Comparison of ENCODE assay signal across 29 cellular contexts in genomic region chr17:82710499-82711232, GRCh38. TPM values are rescaled to one million over a fixed set of nuclear protein-coding genes. Genes with fewer than 3 reads are reported as not detected.
DNase-seq lines count a peak whose midpoint lies in the region; ATAC-seq and TF ChIP-seq lines count a peak whose summit lies in the region.
"Had no signal": no experiment of that assay in that cellular context is flagged by ENCODE, and none has a peak within 500 bp of the region (broad histone marks: within the 10 kb centered on the region; RNA-seq: fewer than 3 reads in every experiment).

No MANE protein-coding gene starts in this region.

- DNase-seq in SK-N-SH (peak; percentile 50), OCI-LY7 (ENCODE audit: low spot score) (peak; percentile 38), kidney glomerular epithelial cell (lab: John Stamatoyannopoulos, UW) (no peak), GOT3 (lab: John Stamatoyannopoulos, UW) (no peak)
- DNase-seq in activated CD4-positive, alpha-beta memory T cell treated with anti-CD3 and anti-CD28 coated beads for 36 hours = no peak
- DNase-seq: activated B cell treated with CpG ODN at 0.5 μM for 24 hours; activated CD4-positive, alpha-beta T cell treated with anti-CD3 and anti-CD28 coated beads, Interleukin-2, amount 50 U/mL, for 4 hours; activated CD8-positive, alpha-beta memory T cell treated with anti-CD3 and anti-CD28 coated beads, Interleukin-2, amount 50 U/mL, for 48 hours; anterior cingulate cortex; cortex of kidney; DMS53; GDM1; hypothalamus; NCI-H1105 treated with DMSO at 0.1 percent for 48 hours; NCI-H2029; nephron progenitor cell; NK-92 treated with Interleukin-12 subunit alpha and Interleukin-12 subunit beta, amount 100 ng/mL, for 24 hours; upper lobe of right lung had no signal

- POLR2A ChIA-PET in SK-N-SH (lab: Yijun Ruan, JAX) (no interaction called here), OCI-LY7 (lab: Charles Lee) (no interaction called here)
- POLR2A ChIA-PET in activated CD4-positive, alpha-beta memory T cell treated with anti-CD3 and anti-CD28 coated beads for 36 hours (lab: Charles Lee) = no interaction called here

- H3K4me2 ChIP-seq in SK-N-SH (no peak overlapping the region), OCI-LY7 (ENCODE audit: low read length) (no peak overlapping the region)

- no peak overlapping the region for H3K27ac ChIP-seq in SK-N-SH (ENCODE audit: low read depth in 2 of 2, low read length in 1 of 2)
- no peak overlapping the region for H3K27ac ChIP-seq in OCI-LY7 (ENCODE audit: low read depth, low read length, poor library complexity, severe bottlenecking)
- no peak overlapping the region for H3K27ac ChIP-seq in skeletal muscle tissue (ENCODE audit: low read depth, low read length)
- H3K27ac ChIP-seq: upper lobe of right lung had no signal

- TF ChIP-seq CTCF in SK-N-SH (IDR thresholded peaks at IDR 0.05) (no peak), OCI-LY7 (conservative IDR thresholded peaks at IDR 0.05; ENCODE audit: low read length) (peak; percentile 68)

- CTCF ChIA-PET in SK-N-SH (lab: Yijun Ruan, JAX) = interaction anchor here (1.3 kb wide), 1 partner anchor 8 kb away, joined by 5 read pairs; no protein-coding TSS in a partner anchor
- CTCF ChIA-PET in OCI-LY7 (lab: Charles Lee; ENCODE audit: unreplicated experiment) = no interaction called here
- CTCF ChIA-PET in activated CD4-positive, alpha-beta memory T cell treated with anti-CD3 and anti-CD28 coated beads for 36 hours (lab: Charles Lee) = no interaction called here

- no peaks in the 10 kb centered on the region for H3K27me3 ChIP-seq in SK-N-SH (ENCODE audit: insufficient read depth)
- H3K27me3 ChIP-seq in iPS-15b (ENCODE audit: control insufficient read depth, insufficient read depth, low read length) = no peaks in the 10 kb centered on the region
- H3K27me3 ChIP-seq in skeletal muscle tissue (ENCODE audit: control insufficient read depth in 3 of 3, insufficient read depth in 3 of 3, low read length in 3 of 3) = peaks cover 0 to 6% (median 3%) of the 10 kb centered on the region in 3 donors
- H3K27me3 ChIP-seq: upper lobe of right lung had no signal

- H3K4me1 Mint-ChIP-seq in activated CD4-positive, alpha-beta memory T cell treated with anti-CD3 and anti-CD28 coated beads for 36 hours (ENCODE audit: low read depth) = peaks cover under 1% of the 10 kb centered on the region
- H3K4me1 Mint-ChIP-seq: activated T-helper 17 cell treated with anti-CD3 and anti-CD28 coated beads, Interleukin-2, amount 50 U/mL, for 72 hours had no signal

- peaks cover 0 to 1% of the 10 kb centered on the region in 2 experiments; a peak in 1 of 4 replicates for H3K4me1 ChIP-seq in SK-N-SH (ENCODE audit: control insufficient read depth in 1 of 2, insufficient read depth in 2 of 2, low read depth in 1 of 2, low read length in 1 of 2)
- H3K4me1 ChIP-seq in OCI-LY7 (ENCODE audit: insufficient read depth, low read length, poor library complexity, severe bottlenecking) = peaks cover 34% of the 10 kb centered on the region
- H3K4me1 ChIP-seq in iPS-15b (ENCODE audit: control insufficient read depth, insufficient read depth, low read length) = peaks cover under 1% of the 10 kb centered on the region
- peaks cover 2 to 27% (median 17%) of the 10 kb centered on the region in 3 donors for H3K4me1 ChIP-seq in skeletal muscle tissue (ENCODE audit: control insufficient read depth in 3 of 3, insufficient read depth in 3 of 3, low read length in 3 of 3)
- H3K4me1 ChIP-seq: upper lobe of right lung had no signal

- no peak overlapping the region for H2AFZ ChIP-seq in SK-N-SH (ENCODE audit: low read depth)
- H2AFZ ChIP-seq in OCI-LY7 (ENCODE audit: low read length) = no peak overlapping the region

- intact Hi-C loops in OCI-LY7 (cut with micrococcal nuclease; ENCODE audit: unreplicated experiment) = no loop called here
- intact Hi-C loops in activated CD4-positive, alpha-beta memory T cell treated with anti-CD3 and anti-CD28 coated beads for 36 hours (cut with micrococcal nuclease) = no loop called here

- 76% methylated on average over 28 of the region's 29 CpGs for WGBS in SK-N-SH (ENCODE audit: low lambda C conversion rate)

- H4K20me1 ChIP-seq in SK-N-SH (ENCODE audit: insufficient read depth) = no peaks in the 10 kb centered on the region
- no peaks in the 10 kb centered on the region for H4K20me1 ChIP-seq in OCI-LY7 (ENCODE audit: insufficient read depth, low read length)

- no peak for ATAC-seq in SK-N-SH treated with all-trans-retinoic acid at 6 μM for 48 hours
- ATAC-seq: activated naive CD4-positive, alpha-beta T cell treated with anti-CD3 and anti-CD28 coated beads, Interleukin-2, amount 50 U/mL, for 72 hours; activated T-helper 17 cell treated with anti-CD3 and anti-CD28 coated beads, Interleukin-2, amount 50 U/mL, for 72 hours; HCT116; mucosa of descending colon; upper lobe of right lung had no signal

- no peak overlapping the region for H3K27ac Mint-ChIP-seq in activated CD4-positive, alpha-beta memory T cell treated with anti-CD3 and anti-CD28 coated beads for 36 hours
- H3K27ac Mint-ChIP-seq: activated B cell treated with CpG ODN at 0.5 μM for 24 hours; activated naive CD4-positive, alpha-beta T cell treated with anti-CD3 and anti-CD28 coated beads, Interleukin-2, amount 50 U/mL, for 72 hours; activated T-helper 17 cell treated with anti-CD3 and anti-CD28 coated beads, Interleukin-2, amount 50 U/mL, for 72 hours; B cell; nephron progenitor cell; progenitor cell of endocrine pancreas had no signal

- H3K36me3 Mint-ChIP-seq in activated CD4-positive, alpha-beta memory T cell treated with anti-CD3 and anti-CD28 coated beads for 36 hours = no peaks in the 10 kb centered on the region
- H3K36me3 Mint-ChIP-seq: activated naive CD4-positive, alpha-beta T cell treated with anti-CD3 and anti-CD28 coated beads, Interleukin-2, amount 50 U/mL, for 72 hours had no signal

- no peak for TF ChIP-seq EP300 in SK-N-SH (IDR thresholded peaks at IDR 0.05; ENCODE audit: borderline replicate concordance in 1 of 2, low read depth in 1 of 2, low read length in 1 of 2)

- H3K79me2 ChIP-seq in SK-N-SH (ENCODE audit: insufficient read depth) (no peaks in the 10 kb centered on the region), OCI-LY7 (ENCODE audit: insufficient read depth, low read depth, low read length) (no peaks in the 10 kb centered on the region)

- no peak overlapping the region for H3K4me3 ChIP-seq in SK-N-SH (ENCODE audit: low read depth in 2 of 2, low read length in 1 of 2)
- no peak overlapping the region for H3K4me3 ChIP-seq in OCI-LY7 (ENCODE audit: low read depth, low read length, poor library complexity, severe bottlenecking)
- no peak overlapping the region for H3K4me3 ChIP-seq in iPS-15b (ENCODE audit: low read depth, low read length)
- H3K4me3 ChIP-seq in skeletal muscle tissue (ENCODE audit: low read length in 3 of 3) = no peak overlapping the region
- H3K4me3 ChIP-seq: lung, mucosa of descending colon, upper lobe of right lung had no signal

- no TSS peak for BruUV-seq in OCI-LY7 (replicated peaks; lab: Mats Ljungman, UMichigan)

- H3K9me3 Mint-ChIP-seq in activated CD4-positive, alpha-beta memory T cell treated with anti-CD3 and anti-CD28 coated beads for 36 hours = no peaks in the 10 kb centered on the region
- H3K9me3 Mint-ChIP-seq: activated B cell treated with CpG ODN at 0.5 μM for 24 hours; activated naive CD4-positive, alpha-beta T cell treated with anti-CD3 and anti-CD28 coated beads, Interleukin-2, amount 50 U/mL, for 72 hours; activated T-helper 17 cell treated with anti-CD3 and anti-CD28 coated beads, Interleukin-2, amount 50 U/mL, for 72 hours; nephron progenitor cell had no signal

- peaks cover 10% of the 10 kb centered on the region for H3F3A ChIP-seq in SK-N-SH (replicated peaks; ENCODE audit: insufficient read depth)

- H3K9ac ChIP-seq in SK-N-SH (no peak overlapping the region), iPS-15b (ENCODE audit: low read depth, low read length) (peak overlapping the region; percentile 12), skeletal muscle tissue (ENCODE audit: low read depth in 1 of 3, low read length in 3 of 3) (peak overlapping the region in 2 of 3 donors; percentile 2 to 25)

- TF ChIP-seq RAD21 in SK-N-SH (IDR thresholded peaks at IDR 0.05; ENCODE audit: low read length) = no peak

- H3K4me3 Mint-ChIP-seq in activated CD4-positive, alpha-beta memory T cell treated with anti-CD3 and anti-CD28 coated beads for 36 hours = no peak overlapping the region
- H3K4me3 Mint-ChIP-seq: activated B cell treated with CpG ODN at 0.5 μM for 24 hours; activated T-helper 17 cell treated with anti-CD3 and anti-CD28 coated beads, Interleukin-2, amount 50 U/mL, for 72 hours; B cell; nephron progenitor cell had no signal

- H3K9me2 ChIP-seq in SK-N-SH (no peaks in the 10 kb centered on the region), OCI-LY7 (ENCODE audit: insufficient read depth, low read length) (no peaks in the 10 kb centered on the region)

- H3K36me3 ChIP-seq in SK-N-SH (replicated peaks in 1 of 2; ENCODE audit: control insufficient read depth in 1 of 2, insufficient read depth in 2 of 2, low read length in 1 of 2) (no peaks in the 10 kb centered on the region), OCI-LY7 (ENCODE audit: insufficient read depth, low read length) (no peaks in the 10 kb centered on the region), iPS-15b (ENCODE audit: control insufficient read depth, insufficient read depth, low read length) (no peaks in the 10 kb centered on the region), skeletal muscle tissue (ENCODE audit: control insufficient read depth in 3 of 3, insufficient read depth in 3 of 3, low read length in 3 of 3) (no peaks in the 10 kb centered on the region)
- H3K36me3 ChIP-seq: upper lobe of right lung had no signal

- H3K9me3 ChIP-seq in SK-N-SH = no peaks in the 10 kb centered on the region
- H3K9me3 ChIP-seq in OCI-LY7 (ENCODE audit: low read length) = no peaks in the 10 kb centered on the region
- H3K9me3 ChIP-seq in iPS-15b (ENCODE audit: control insufficient read depth, insufficient read depth, low read length) = no peaks in the 10 kb centered on the region
- no peaks in the 10 kb centered on the region for H3K9me3 ChIP-seq in skeletal muscle tissue (ENCODE audit: control insufficient read depth in 3 of 3, low read length in 3 of 3)
- H3K9me3 ChIP-seq: mucosa of descending colon, upper lobe of right lung had no signal

- H3K27me3 Mint-ChIP-seq in activated CD4-positive, alpha-beta memory T cell treated with anti-CD3 and anti-CD28 coated beads for 36 hours = no peaks in the 10 kb centered on the region
- H3K27me3 Mint-ChIP-seq: activated B cell treated with CpG ODN at 0.5 μM for 24 hours; activated T-helper 17 cell treated with anti-CD3 and anti-CD28 coated beads, Interleukin-2, amount 50 U/mL, for 72 hours; B cell had no signal

RNA-seq across cellular contexts. Expression of gene FN3KRP, which starts 5.8 kb away (rescaled TPM):
- polyA plus RNA-seq in SK-N-SH (2012; rRNA removed) = 54.3 and 68.2 TPM in 2 replicates
- polyA plus RNA-seq in SK-N-SH (2012; cell fraction: cytosol; rRNA removed) = 54.0 and 58.2 TPM in 2 replicates
- 55.7 and 57.5 TPM in 2 replicates for polyA plus RNA-seq in SK-N-SH (2012; cell fraction: nucleus; rRNA removed)
- total RNA-seq in OCI-LY7 (2014; rRNA removed; shearing (Covaris generic)) = 52.1 and 56.5 TPM in 2 replicates
- total RNA-seq in OCI-LY7 (2022) (91.8 and 99.4 TPM in 2 replicates), skeletal muscle tissue (14.1 TPM)
- 10 to 100 TPM; 36.7 to 40.5 TPM for total RNA-seq in activated CD4-positive, alpha-beta memory T cell treated with anti-CD3 and anti-CD28 coated beads for 36 hours

RNA-seq across cellular contexts. Expression of gene RAB40B, which starts 12.2 kb away (rescaled TPM):
- polyA plus RNA-seq in SK-N-SH (2012; rRNA removed) = 13.4 and 20.7 TPM in 2 replicates
- 10.5 and 15.2 TPM in 2 replicates for polyA plus RNA-seq in SK-N-SH (2012; cell fraction: cytosol; rRNA removed)
- 22.5 and 23.0 TPM in 2 replicates for polyA plus RNA-seq in SK-N-SH (2012; cell fraction: nucleus; rRNA removed)
- 10.1 and 22.1 TPM in 2 replicates for total RNA-seq in OCI-LY7 (2014; rRNA removed; shearing (Covaris generic))
- total RNA-seq in OCI-LY7 (2022) (20.7 and 21.4 TPM in 2 replicates), skeletal muscle tissue (12.0 TPM)
- 1 to 10 TPM; 1.4 to 1.9 TPM for total RNA-seq in activated CD4-positive, alpha-beta memory T cell treated with anti-CD3 and anti-CD28 coated beads for 36 hours

RNA-seq across cellular contexts. Expression of gene FN3K, which starts 24.7 kb away (rescaled TPM):
- 4.3 and 9.9 TPM in 2 replicates for polyA plus RNA-seq in SK-N-SH (2012; rRNA removed)
- polyA plus RNA-seq in SK-N-SH (2012; cell fraction: cytosol; rRNA removed) = 6.7 and 9.8 TPM in 2 replicates
- polyA plus RNA-seq in SK-N-SH (2012; cell fraction: nucleus; rRNA removed) = 23.0 and 32.8 TPM in 2 replicates
- total RNA-seq in OCI-LY7 (2014; rRNA removed; shearing (Covaris generic)) = 3.8 and 5.0 TPM in 2 replicates
- total RNA-seq in OCI-LY7 (2022) (31.2 and 32.3 TPM in 2 replicates), skeletal muscle tissue (4.7 TPM)
- 1 to 10 TPM; 1.6 to 2.3 TPM for total RNA-seq in activated CD4-positive, alpha-beta memory T cell treated with anti-CD3 and anti-CD28 coated beads for 36 hours
- total RNA-seq: RPMI7951 had no signal

RNA-seq across cellular contexts. Expression of gene TBCD, which starts 41.2 kb away (rescaled TPM):
- 78.7 and 107 TPM in 2 replicates for polyA plus RNA-seq in SK-N-SH (2012; rRNA removed)
- 40.1 and 54.1 TPM in 2 replicates for polyA plus RNA-seq in SK-N-SH (2012; cell fraction: cytosol; rRNA removed)
- 188 and 264 TPM in 2 replicates for polyA plus RNA-seq in SK-N-SH (2012; cell fraction: nucleus; rRNA removed)
- 57.0 and 87.8 TPM in 2 replicates for total RNA-seq in OCI-LY7 (2014; rRNA removed; shearing (Covaris generic))
- total RNA-seq in OCI-LY7 (2022) (134 and 145 TPM in 2 replicates), skeletal muscle tissue (27.1 TPM)
- 10 to 100 TPM; 97.0 to 98.2 TPM for total RNA-seq in activated CD4-positive, alpha-beta memory T cell treated with anti-CD3 and anti-CD28 coated beads for 36 hours

Comparison
In these comparisons a context has a peak if more than half of its experiments do, and no peak if none do; other contexts are left out.
1. DNase-seq: peak in SK-N-SH (single experiment) and OCI-LY7 (single experiment); none in activated CD4-positive, alpha-beta memory T cell treated with anti-CD3 and anti-CD28 coated beads for 36 hours (single experiment), kidney glomerular epithelial cell (single experiment) and GOT3 (single experiment).